ENCODE assay signal across 26 cellular contexts in genomic region chr1:70497152-70497551, GRCh38.
"Had no signal": no experiment of that assay in that cellular context is flagged by ENCODE, and none has a peak within 500 bp of the region (broad histone marks: within the 10 kb centered on the region; RNA-seq: fewer than 3 reads in every experiment).

No MANE protein-coding gene starts in this region.

- H3K27ac ChIP-seq: brain microvascular endothelial cell, coronary artery, dorsolateral prefrontal cortex, gastrocnemius medialis, parathyroid adenoma, spleen, suprapubic skin, tibial nerve had no signal

- H3K9me3 ChIP-seq: gastrocnemius medialis, spleen, suprapubic skin, tibial nerve had no signal

- H3K79me2 ChIP-seq: parathyroid adenoma had no signal

- H3K36me3 ChIP-seq: brain microvascular endothelial cell, gastrocnemius medialis, spleen, suprapubic skin, tibial nerve had no signal

- H3K27me3 ChIP-seq: brain microvascular endothelial cell, dorsolateral prefrontal cortex, gastrocnemius medialis, spleen, suprapubic skin, tibial nerve had no signal

- H2AFZ ChIP-seq: parathyroid adenoma had no signal

- DNase-seq: activated CD4-positive, alpha-beta T cell treated with anti-CD3 and anti-CD28 coated beads for 1 hour; activated CD4-positive, alpha-beta T cell treated with anti-CD3 and anti-CD28 coated beads, Interleukin-2, amount 50 U/mL, for 1 hour; activated CD8-positive, alpha-beta T cell treated with anti-CD3 and anti-CD28 coated beads for 36 hours; activated gamma-delta T cell treated with Interleukin-2 at 50 U/mL for 16 hours; activated naive CD4-positive, alpha-beta T cell treated with anti-CD3 and anti-CD28 coated beads, Interleukin-2, amount 50 U/mL, for 16 hours; activated T-cell treated with anti-CD3 and anti-CD28 coated beads, Interleukin-2, amount 50 U/mL, for 4 hours; amniotic stem cell; brain microvascular endothelial cell; dorsolateral prefrontal cortex; effector memory CD8-positive, alpha-beta T cell; erythroblast; gastrocnemius medialis; glutamatergic neuron; islet precursor cell; left ventricle myocardium superior; naive thymus-derived CD4-positive, alpha-beta T cell; nucleus accumbens; right cardiac atrium; spleen; stimulated activated naive CD4-positive, alpha-beta T cell; T1000 had no signal

- H3K9ac ChIP-seq: parathyroid adenoma had no signal

- FAIRE-seq: astrocyte had no signal

- H3K4me1 ChIP-seq: gastrocnemius medialis, parathyroid adenoma, spleen, suprapubic skin, tibial nerve had no signal

- H3K4me3 ChIP-seq: coronary artery, dorsolateral prefrontal cortex, gastrocnemius medialis, spleen, suprapubic skin, tibial nerve had no signal
